Comparison of ENCODE assay signal across 10 cellular contexts in the genomic region with DNA sequence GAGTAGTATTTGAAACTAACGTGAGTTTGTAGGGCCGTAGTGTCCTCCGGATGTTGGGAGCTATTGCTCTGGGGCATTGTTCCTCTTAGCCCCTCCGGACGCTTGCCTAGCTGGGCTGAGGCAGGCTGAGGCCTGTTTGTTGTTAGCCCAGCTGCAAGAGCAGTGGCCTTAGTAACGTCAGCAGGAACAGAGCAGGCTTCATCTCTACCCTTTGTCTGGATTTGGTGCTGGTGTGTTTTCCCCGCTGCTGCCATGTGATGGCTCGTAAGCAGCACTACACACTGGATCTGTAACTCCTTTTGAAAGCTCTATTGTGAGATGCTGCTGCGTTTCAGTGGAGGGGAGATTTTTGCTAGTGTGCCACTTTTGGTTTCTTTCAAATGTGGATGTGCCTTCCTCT. TPM values are rescaled to one million over a fixed set of nuclear protein-coding genes. Genes with fewer than 3 reads are reported as not detected.
DNase-seq lines count a peak whose midpoint lies in the region; ATAC-seq, FAIRE-seq and TF ChIP-seq lines count a peak whose summit lies in the region.
"Had no signal": no experiment of that assay in that cellular context is flagged by ENCODE, and none has a peak within 500 bp of the region (broad histone marks: within the 10 kb centered on the region; RNA-seq: fewer than 3 reads in every experiment).

No MANE protein-coding gene starts in this region.

- TF ChIP-seq CTCF in heart right ventricle (IDR thresholded peaks at IDR 0.05) (no peak), bronchial epithelial cell (IDR thresholded peaks at IDR 0.05; ENCODE audit: insufficient read depth, low read length, severe bottlenecking) (no peak)

- FAIRE-seq in bronchial epithelial cell (lab: Jason Lieb, UNC) = peak; percentile 52
- peak; percentile 30 for FAIRE-seq in urothelium cell line (lab: Jason Lieb, UNC)

- intact Hi-C loops in heart right ventricle (cut with DNase I) (no loop called here), cardiac septum (cut with DNase I) (no loop called here)

- DNase-seq in heart right ventricle = no peak
- no peak for DNase-seq in cardiac septum (ENCODE audit: low spot score)
- peak; percentile 93 for DNase-seq in bronchial epithelial cell (ENCODE audit: low read depth)
- no peak for DNase-seq in urothelium cell line (ENCODE audit: low spot score)
- DNase-seq in cerebellar nuclear complex (lab: John Stamatoyannopoulos, UW) = no peak
- no peak for DNase-seq in NAMALWA (ENCODE audit: low spot score)
- DNase-seq: activated gamma-delta T cell, pancreas had no signal

- 52 to 63% methylated on average over 9 of the region's 9 CpGs for WGBS in heart right ventricle, 2 donors

- peaks cover 0 to 6% (median 0%) of the 10 kb centered on the region in 9 donors for H3K4me1 ChIP-seq in heart right ventricle

- H3K27me3 ChIP-seq in heart right ventricle (no peaks in the 10 kb centered on the region), bronchial epithelial cell (ENCODE audit: control insufficient read depth, insufficient read depth, low read length) (no peaks in the 10 kb centered on the region), layer of hippocampus (ENCODE audit: control insufficient read depth, insufficient read depth, low read length) (no peaks in the 10 kb centered on the region)
- H3K27me3 ChIP-seq: pancreas had no signal

- peaks cover 0 to 4% (median 0%) of the 10 kb centered on the region in 11 donors for H3K9me3 ChIP-seq in heart right ventricle
- H3K9me3 ChIP-seq: pancreas had no signal

- H3K36me3 ChIP-seq in heart right ventricle (no peaks in the 10 kb centered on the region), bronchial epithelial cell (ENCODE audit: control insufficient read depth, insufficient read depth, low read length) (no peaks in the 10 kb centered on the region)
- H3K36me3 ChIP-seq: pancreas had no signal

- no peak overlapping the region for H3K4me3 ChIP-seq in heart right ventricle
- no peak overlapping the region for H3K4me3 ChIP-seq in bronchial epithelial cell (ENCODE audit: low read depth, low read length)
- H3K4me3 ChIP-seq: pancreas had no signal

- ATAC-seq in heart right ventricle = peak in 5 of 8 donors; percentile 21 to 67 (median 27)
- no peak for ATAC-seq in GM18498 (IDR thresholded peaks at IDR 0.05; ENCODE audit: unreplicated experiment)
- ATAC-seq: pancreas had no signal

- H3K27ac ChIP-seq in heart right ventricle (peak overlapping the region in 1 of 10 donors; percentile 1), layer of hippocampus (ENCODE audit: low read depth, low read length) (peak overlapping the region; percentile 90)
- H3K27ac ChIP-seq: pancreas had no signal

RNA-seq across cellular contexts. Expression of a gene that starts 57.7 kb away (rescaled TPM):
- total RNA-seq in heart right ventricle (1 to 10 TPM in 9 of 10 donors, under 1 TPM in 1; 0.77 to 2.8 (median 2.2) TPM), cardiac septum (2.4 TPM), bronchial epithelial cell (0.64 and 1.3 TPM in 2 replicates)
- 1 to 10 TPM in 1 of 2 donors, under 1 TPM in 1; 0.78 to 2.7 TPM for polyA plus RNA-seq in heart right ventricle
